Comparison of ENCODE assay signal across 18 cellular contexts in genomic region chr11:131913267-131913666, GRCh38.
"Had no signal": no experiment of that assay in that cellular context is flagged by ENCODE, and none has a peak within 500 bp of the region (broad histone marks: within the 10 kb centered on the region; RNA-seq: fewer than 3 reads in every experiment).

No MANE protein-coding gene starts in this region.

- ATAC-seq: activated CD4-positive, CD25-positive, alpha-beta regulatory T cell treated with anti-CD3 and anti-CD28 coated beads, Interleukin-2, amount 50 U/mL, for 24 hours; naive thymus-derived CD4-positive, alpha-beta T cell; right cardiac atrium; stimulated activated naive B cell treated with anti-CD40 and anti-IgM and Interleukin-4, amounts not matched to agents 10 μg/mL and 1 μg/mL and 100 μg/mL, for 72 hours had no signal

- FAIRE-seq: colon, TTC549 had no signal

- H3K4me3 ChIP-seq: adrenal gland, hepatocyte, spleen had no signal

- H3K9me3 ChIP-seq: adrenal gland, neutrophil, spleen had no signal

- H3K79me2 ChIP-seq: hepatocyte had no signal

- H3K4me2 ChIP-seq: hepatocyte had no signal

- H3K27ac ChIP-seq: adrenal gland, hepatocyte, neutrophil, spleen had no signal

- H2AFZ ChIP-seq: hepatocyte had no signal

- H3K36me3 ChIP-seq: adrenal gland, neutrophil, spleen had no signal

- DNase-seq: activated naive CD4-positive, alpha-beta T cell treated with anti-CD3 and anti-CD28 coated beads, Interleukin-2, amount 50 U/mL, for 16 hours; activated T-cell treated with anti-CD3 and anti-CD28 coated beads, Interleukin-2, amount 50 U/mL, for 1 hour; adrenal gland; effector CD4-positive, alpha-beta T cell; kidney glomerular epithelial cell; midbrain; naive thymus-derived CD4-positive, alpha-beta T cell; right cardiac atrium; spleen; stimulated activated CD4-positive, alpha-beta T cell treated with anti-CD3 and anti-CD28 coated beads, Interleukin-2, amount 100 ng/mL, for 24 hours; stimulated activated naive B cell treated with anti-CD40 and anti-IgM and Interleukin-4, amounts not matched to agents 10 μg/mL and 1 μg/mL and 100 μg/mL, for 72 hours; substantia nigra; T-helper 2 cell had no signal
